19 cellular contexts compared by ENCODE assay signal in the genomic region with DNA sequence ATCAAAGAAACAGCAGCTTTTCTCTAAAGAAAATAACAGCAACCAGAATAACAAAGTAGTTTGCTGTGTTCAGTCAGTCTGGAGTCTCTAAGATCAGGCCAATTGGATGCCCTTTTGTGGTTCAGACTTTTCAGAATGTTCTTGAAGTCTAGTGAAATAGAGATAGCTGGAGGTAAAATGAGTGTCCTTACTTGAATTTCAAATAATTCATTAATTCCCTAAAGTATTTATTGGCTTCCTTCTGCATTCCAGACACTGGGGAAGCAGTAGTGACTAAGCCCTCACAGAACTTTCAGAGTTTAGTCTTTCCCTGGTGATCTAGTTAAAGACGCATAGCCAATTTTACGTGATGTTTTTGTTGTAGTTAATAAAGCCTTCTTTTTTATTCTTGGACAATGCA. TPM values are rescaled to one million over a fixed set of nuclear protein-coding genes. Genes with fewer than 3 reads are reported as not detected.
DNase-seq lines count a peak whose midpoint lies in the region; ATAC-seq and TF ChIP-seq lines count a peak whose summit lies in the region.
"Had no signal": no experiment of that assay in that cellular context is flagged by ENCODE, and none has a peak within 500 bp of the region (broad histone marks: within the 10 kb centered on the region; RNA-seq: fewer than 3 reads in every experiment).

No MANE protein-coding gene starts in this region.

- H3K36me3 Mint-ChIP-seq in CD8-positive, alpha-beta memory T cell, result no peaks in the 10 kb centered on the region
- H3K36me3 Mint-ChIP-seq: type B pancreatic cell had no signal

- no peak overlapping the region for H3K27ac Mint-ChIP-seq in CD8-positive, alpha-beta memory T cell
- H3K27ac Mint-ChIP-seq: type B pancreatic cell had no signal

- no peak overlapping the region for H3K4me3 Mint-ChIP-seq in CD8-positive, alpha-beta memory T cell
- H3K4me3 Mint-ChIP-seq: type B pancreatic cell had no signal

- no peak overlapping the region for H3K4me3 ChIP-seq in skeletal muscle satellite cell (ENCODE audit: low read length)
- no peak overlapping the region for H3K4me3 ChIP-seq in CD8-positive, alpha-beta memory T cell (ENCODE audit: low read length)

- TF ChIP-seq CTCF in foreskin keratinocyte (conservative IDR thresholded peaks at IDR 0.05), result no peak

- H3K27me3 Mint-ChIP-seq in CD8-positive, alpha-beta memory T cell, result peaks cover 10 to 22% of the 10 kb centered on the region in 2 donors
- H3K27me3 Mint-ChIP-seq: type B pancreatic cell had no signal

- H3K4me2 ChIP-seq in skeletal muscle satellite cell (ENCODE audit: low read length), result peak overlapping the region; percentile 40

- no peak overlapping the region for H3K27ac ChIP-seq in foreskin keratinocyte
- H3K27ac ChIP-seq in CD8-positive, alpha-beta memory T cell (ENCODE audit: low read depth, low read length), result no peak overlapping the region

- peak overlapping the region; percentile 29 for H3K9ac ChIP-seq in skeletal muscle satellite cell (ENCODE audit: low read depth, low read length)

- no peaks in the 10 kb centered on the region for H3K9me3 ChIP-seq in skeletal muscle satellite cell (replicated peaks; ENCODE audit: low read length)
- no peaks in the 10 kb centered on the region for H3K9me3 ChIP-seq in CD8-positive, alpha-beta memory T cell (ENCODE audit: low read length)

- H3K4me1 Mint-ChIP-seq in CD8-positive, alpha-beta memory T cell, result no peaks in the 10 kb centered on the region

- CTCF ChIA-PET in CD8-positive, alpha-beta memory T cell (lab: Charles Lee), result no interaction called here

- DNase-seq in GM04503 (ENCODE audit: low read depth), result peak; percentile 17
- DNase-seq in amniotic stem cell (lab: John Stamatoyannopoulos, UW), result peak; percentile 1
- DNase-seq in foreskin keratinocyte, result peak; percentile 2 to 39
- no peak for DNase-seq in KBM-7
- DNase-seq in NCI-H446 (lab: John Stamatoyannopoulos, UW), result no peak
- no peak for DNase-seq in CD8-positive, alpha-beta memory T cell
- DNase-seq: activated CD8-positive, alpha-beta memory T cell treated with anti-CD3 and anti-CD28 coated beads for 24 hours; activated naive CD4-positive, alpha-beta T cell treated with Interleukin-2 at 50 U/mL for 16 hours; cortex of kidney; DND-41; glutamatergic neuron; NCI-H1694 treated with DMSO at 0.1 percent for 48 hours; NCI-H774; SIG-M5; stimulated activated CD8-positive, alpha-beta memory T cell treated with anti-CD3 and anti-CD28 coated beads, Interleukin-4, amount 100 ng/mL, for 48 hours had no signal

- H3K4me1 ChIP-seq in foreskin keratinocyte (no peaks in the 10 kb centered on the region), skeletal muscle satellite cell (ENCODE audit: control insufficient read depth, insufficient read depth, low read length) (peaks cover 18% of the 10 kb centered on the region)
- H3K4me1 ChIP-seq in CD8-positive, alpha-beta memory T cell (ENCODE audit: insufficient read depth, low read length), result no peaks in the 10 kb centered on the region

- H3K36me3 ChIP-seq in skeletal muscle satellite cell (ENCODE audit: insufficient read depth, low read length), result no peaks in the 10 kb centered on the region
- no peaks in the 10 kb centered on the region for H3K36me3 ChIP-seq in CD8-positive, alpha-beta memory T cell (ENCODE audit: insufficient read depth, low read length)

- ATAC-seq in foreskin keratinocyte, result peak; percentile 44
- no peak for ATAC-seq in GM21528 (IDR thresholded peaks at IDR 0.05; ENCODE audit: low FRiP score, unreplicated experiment)
- ATAC-seq: HCT116 had no signal

- H3K27me3 ChIP-seq in foreskin keratinocyte (peaks cover 6% of the 10 kb centered on the region), skeletal muscle satellite cell (ENCODE audit: control insufficient read depth, insufficient read depth, low read length) (no peaks in the 10 kb centered on the region)
- H3K27me3 ChIP-seq in CD8-positive, alpha-beta memory T cell (ENCODE audit: insufficient read depth, low read length, poor library complexity, severe bottlenecking), result no peaks in the 10 kb centered on the region

- POLR2A ChIA-PET in CD8-positive, alpha-beta memory T cell (lab: Charles Lee), result no interaction called here

- in situ Hi-C loops in KBM-7 (cut with MboI; ENCODE audit: low pct_unique_long_range_greater_than_20kb, low sequenced_read_pairs), result no loop called here

- H3K9me3 Mint-ChIP-seq in CD8-positive, alpha-beta memory T cell, result peaks cover 0 to 4% (median 0%) of the 10 kb centered on the region in 5 donors
- H3K9me3 Mint-ChIP-seq: type B pancreatic cell had no signal

RNA-seq across cellular contexts. Expression of gene C18orf54, which starts 58.8 kb away (rescaled TPM):
- total RNA-seq in foreskin keratinocyte, result 12.5 and 15.3 TPM in 2 replicates
- 2.9 and 4.3 TPM in 2 replicates for polyA plus RNA-seq in foreskin keratinocyte
- total RNA-seq in skeletal muscle satellite cell (2012; rRNA removed), result 2.8 TPM in 2 replicates
- 10 to 100 TPM; 10.1 to 10.6 TPM for total RNA-seq in CD8-positive, alpha-beta memory T cell
- 1.1 TPM for polyA plus RNA-seq in CD8-positive, alpha-beta memory T cell

RNA-seq across cellular contexts. Expression of gene STARD6, which starts 58.8 kb away (rescaled TPM):
- total RNA-seq in foreskin keratinocyte, result 0.14 TPM in 1 of 2 replicates, not detected in the other
- 0.06 TPM in 1 of 2 replicates, not detected in the other for polyA plus RNA-seq in foreskin keratinocyte
- total RNA-seq in skeletal muscle satellite cell (2012; rRNA removed), result 0.22 TPM in 1 of 2 replicates, not detected in the other
- total RNA-seq in CD8-positive, alpha-beta memory T cell, result under 1 TPM in 1 of 2 experiments, not detected in 1; 0.46 TPM
- not detected for polyA plus RNA-seq in CD8-positive, alpha-beta memory T cell

Comparison
In these comparisons a context has a peak if more than half of its experiments do, and no peak if none do; other contexts are left out.
1. DNase-seq: peak in GM04503 (single experiment), amniotic stem cell (single experiment) and foreskin keratinocyte (2 of 2); none in KBM-7 (single experiment), NCI-H446 (0 of 2) and CD8-positive, alpha-beta memory T cell (0 of 5).